In genomic region chr16:68131813-68132706, GRCh38 we compare ENCODE assay signal across 1 cellular context.
TF ChIP-seq lines count a peak whose summit lies in the region.

No MANE protein-coding gene starts in this region.

TF ChIP-seq in GM12878, 131 proteins besides CTCF, POLR2A, EP300 and RAD21 (continued from another document):
- TF ChIP-seq EED (IDR thresholded peaks at IDR 0.05; ENCODE audit: low read depth): no peak
- TF ChIP-seq ATF7 (IDR thresholded peaks at IDR 0.05; ENCODE audit: low read depth): no peak
